23 cellular contexts compared by ENCODE assay signal in the genomic region with DNA sequence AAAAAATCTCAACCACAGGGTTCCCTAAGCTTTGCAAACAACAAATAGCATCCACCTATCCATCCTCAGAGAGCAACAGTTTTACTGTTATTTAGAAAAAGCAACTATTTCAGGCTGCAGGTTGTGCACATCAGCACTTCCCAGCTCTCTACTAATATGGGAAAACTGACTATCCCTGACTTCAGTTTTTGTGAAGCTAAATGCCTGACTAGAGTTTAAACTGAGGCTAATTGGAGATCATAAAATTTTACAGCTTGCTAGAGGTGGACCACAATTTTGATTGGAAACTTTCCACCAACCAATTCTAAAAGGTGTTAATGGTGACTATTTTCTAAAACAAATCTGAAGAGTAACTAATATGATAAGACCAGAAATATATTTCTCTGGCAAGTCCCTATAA. TPM values are rescaled to one million over a fixed set of nuclear protein-coding genes. Genes with fewer than 3 reads are reported as not detected.
DNase-seq lines count a peak whose midpoint lies in the region; ATAC-seq, FAIRE-seq and TF ChIP-seq lines count a peak whose summit lies in the region.
"Had no signal": no experiment of that assay in that cellular context is flagged by ENCODE, and none has a peak within 500 bp of the region (broad histone marks: within the 10 kb centered on the region; RNA-seq: fewer than 3 reads in every experiment).

No MANE protein-coding gene starts in this region.

- no peak overlapping the region for H3K27ac Mint-ChIP-seq in activated CD4-positive, alpha-beta T cell treated with anti-CD3 and anti-CD28 coated beads, Interleukin-2, amount 10 ng/mL, durations not matched to agents 24 days and 14 days
- no peak overlapping the region for H3K27ac Mint-ChIP-seq in activated CD4-positive, alpha-beta T cell treated with anti-CD3 and anti-CD28 coated beads for 36 hours
- no peak overlapping the region for H3K27ac Mint-ChIP-seq in neural progenitor cell
- H3K27ac Mint-ChIP-seq: B cell; CD4-positive, CD25-positive, alpha-beta regulatory T cell; CD8-positive, alpha-beta T cell had no signal

- H3K4me1 Mint-ChIP-seq in activated CD4-positive, alpha-beta T cell treated with anti-CD3 and anti-CD28 coated beads, Interleukin-2, amount 10 ng/mL, durations not matched to agents 24 days and 14 days: no peaks in the 10 kb centered on the region
- no peaks in the 10 kb centered on the region for H3K4me1 Mint-ChIP-seq in activated CD4-positive, alpha-beta T cell treated with anti-CD3 and anti-CD28 coated beads for 36 hours
- no peaks in the 10 kb centered on the region for H3K4me1 Mint-ChIP-seq in neural progenitor cell

- H3F3A ChIP-seq in neural progenitor cell (ENCODE audit: low read depth): no peaks in the 10 kb centered on the region

- no peak overlapping the region for H3K4me2 ChIP-seq in neural progenitor cell
- H3K4me2 ChIP-seq: BLaER1 had no signal

- H3K4me3 ChIP-seq in neural progenitor cell: no peak overlapping the region
- H3K4me3 ChIP-seq: BLaER1, GM12878, HAP-1 had no signal

- no peaks in the 10 kb centered on the region for H3K9me3 Mint-ChIP-seq in activated CD4-positive, alpha-beta T cell treated with anti-CD3 and anti-CD28 coated beads, Interleukin-2, amount 10 ng/mL, durations not matched to agents 24 days and 14 days
- no peaks in the 10 kb centered on the region for H3K9me3 Mint-ChIP-seq in activated CD4-positive, alpha-beta T cell treated with anti-CD3 and anti-CD28 coated beads for 36 hours (ENCODE audit: low read depth)
- H3K9me3 Mint-ChIP-seq in neural progenitor cell: no peaks in the 10 kb centered on the region
- H3K9me3 Mint-ChIP-seq: CD8-positive, alpha-beta T cell had no signal

- H3K79me2 ChIP-seq in neural progenitor cell (ENCODE audit: low read depth): no peaks in the 10 kb centered on the region

- peaks cover 6% of the 10 kb centered on the region for H3K27me3 Mint-ChIP-seq in activated CD4-positive, alpha-beta T cell treated with anti-CD3 and anti-CD28 coated beads, Interleukin-2, amount 10 ng/mL, durations not matched to agents 24 days and 14 days
- peaks cover 2% of the 10 kb centered on the region for H3K27me3 Mint-ChIP-seq in activated CD4-positive, alpha-beta T cell treated with anti-CD3 and anti-CD28 coated beads for 36 hours
- no peaks in the 10 kb centered on the region for H3K27me3 Mint-ChIP-seq in neural progenitor cell (ENCODE audit: insufficient read depth, low read depth)
- H3K27me3 Mint-ChIP-seq: B cell had no signal

- no peak for TF ChIP-seq CTCF in neural progenitor cell (IDR thresholded peaks at IDR 0.05)

- peaks cover 2% of the 10 kb centered on the region for H3K27me3 ChIP-seq in neural progenitor cell
- H3K27me3 ChIP-seq: BLaER1 had no signal

- CTCF ChIA-PET in activated CD4-positive, alpha-beta T cell treated with anti-CD3 and anti-CD28 coated beads for 36 hours (lab: Charles Lee): interaction anchor here (1.0 to 1.8 kb wide), 7 partner anchors 9 to 81 kb away, joined by 3 to 8 read pairs (median 4); no protein-coding TSS in a partner anchor

- peak overlapping the region; percentile 30 for H3K9ac ChIP-seq in neural progenitor cell
- H3K9ac ChIP-seq: BLaER1 had no signal

- POLR2A ChIA-PET in activated CD4-positive, alpha-beta T cell treated with anti-CD3 and anti-CD28 coated beads for 36 hours (lab: Charles Lee): interaction anchor here (0.7 to 0.8 kb wide), 2 partner anchors 68 to 83 kb away, joined by 3 read pairs; no protein-coding TSS in a partner anchor

- no peak overlapping the region for H3K4me3 Mint-ChIP-seq in activated CD4-positive, alpha-beta T cell treated with anti-CD3 and anti-CD28 coated beads, Interleukin-2, amount 10 ng/mL, durations not matched to agents 24 days and 14 days
- H3K4me3 Mint-ChIP-seq in activated CD4-positive, alpha-beta T cell treated with anti-CD3 and anti-CD28 coated beads for 36 hours: no peak overlapping the region
- no peak overlapping the region for H3K4me3 Mint-ChIP-seq in neural progenitor cell
- H3K4me3 Mint-ChIP-seq: B cell; CD4-positive, CD25-positive, alpha-beta regulatory T cell; CD8-positive, alpha-beta T cell had no signal

- H3K9me3 ChIP-seq in neural progenitor cell (ENCODE audit: low read depth): no peaks in the 10 kb centered on the region
- H3K9me3 ChIP-seq: BLaER1, Caco-2, HAP-1 had no signal

- no peak overlapping the region for H2AFZ ChIP-seq in neural progenitor cell (replicated peaks)

- peak; percentile 68 for FAIRE-seq in GM19239 (lab: Jason Lieb, UNC)
- FAIRE-seq: D721Med, GM12878, H54 had no signal

- H4K20me1 ChIP-seq in neural progenitor cell (ENCODE audit: low read depth): no peaks in the 10 kb centered on the region
- H4K20me1 ChIP-seq: BLaER1 had no signal

- no peaks in the 10 kb centered on the region for H3K4me1 ChIP-seq in neural progenitor cell
- H3K4me1 ChIP-seq: BLaER1, Caco-2, HAP-1 had no signal

- no peaks in the 10 kb centered on the region for H3K36me3 ChIP-seq in neural progenitor cell
- H3K36me3 ChIP-seq: HAP-1 had no signal

- H3K27ac ChIP-seq in neural progenitor cell: no peak overlapping the region
- H3K27ac ChIP-seq: BLaER1, C4-2B had no signal

- H3K36me3 Mint-ChIP-seq in activated CD4-positive, alpha-beta T cell treated with anti-CD3 and anti-CD28 coated beads, Interleukin-2, amount 10 ng/mL, durations not matched to agents 24 days and 14 days (ENCODE audit: low read depth): peaks cover 5% of the 10 kb centered on the region
- peaks cover 5% of the 10 kb centered on the region for H3K36me3 Mint-ChIP-seq in activated CD4-positive, alpha-beta T cell treated with anti-CD3 and anti-CD28 coated beads for 36 hours (ENCODE audit: low read depth)
- peaks cover 6% of the 10 kb centered on the region for H3K36me3 Mint-ChIP-seq in neural progenitor cell

- DNase-seq in activated CD4-positive, alpha-beta T cell treated with anti-CD3 and anti-CD28 coated beads, Interleukin-2, amount 10 ng/mL, durations not matched to agents 24 days and 14 days: peak; percentile 14
- DNase-seq in activated CD4-positive, alpha-beta T cell treated with anti-CD3 and anti-CD28 coated beads for 36 hours: no peak
- DNase-seq in GM19239 (ENCODE audit: insufficient read length, low spot score): no peak
- DNase-seq in neural progenitor cell (ENCODE audit: low spot score): no peak
- no peak for DNase-seq in NCI-H2196 (lab: John Stamatoyannopoulos, UW; ENCODE audit: unreplicated experiment)
- DNase-seq in retina: no peak
- DNase-seq in NOMO-1 (lab: John Stamatoyannopoulos, UW; ENCODE audit: unreplicated experiment in 2 of 2): no peak
- DNase-seq: Caco-2; CD4-positive, CD25-positive, alpha-beta regulatory T cell; CD8-positive, alpha-beta T cell; DMS 273 treated with DMSO at 0.1 percent for 48 hours; DMS79; EL; GDM1; GOT3 had no signal

- intact Hi-C loops in activated CD4-positive, alpha-beta T cell treated with anti-CD3 and anti-CD28 coated beads, Interleukin-2, amount 10 ng/mL, durations not matched to agents 24 days and 14 days (cut with micrococcal nuclease): no loop called here
- intact Hi-C loops in activated CD4-positive, alpha-beta T cell treated with anti-CD3 and anti-CD28 coated beads for 36 hours (cut with DNase I, micrococcal nuclease): no loop called here

- ATAC-seq in activated CD4-positive, alpha-beta T cell treated with anti-CD3 and anti-CD28 coated beads for 36 hours: no peak
- ATAC-seq: CD8-positive, alpha-beta T cell; GM12878 had no signal

RNA-seq across cellular contexts. Expression of gene HLA-DMB, which starts 36.9 kb away (rescaled TPM):
- total RNA-seq in activated CD4-positive, alpha-beta T cell treated with anti-CD3 and anti-CD28 coated beads, Interleukin-2, amount 10 ng/mL, durations not matched to agents 24 days and 14 days: 0.75 and 0.80 TPM in 2 replicates
- total RNA-seq in activated CD4-positive, alpha-beta T cell treated with anti-CD3 and anti-CD28 coated beads for 36 hours: 1 to 10 TPM; 1.9 to 2.3 TPM
- total RNA-seq in neural progenitor cell (ENCODE audit: low replicate concordance): 4.3 and 4.5 TPM in 2 replicates
- total RNA-seq: A172, Caco-2 had no signal

RNA-seq across cellular contexts. Expression of gene HLA-DMA, which starts 48.9 kb away (rescaled TPM):
- total RNA-seq in activated CD4-positive, alpha-beta T cell treated with anti-CD3 and anti-CD28 coated beads, Interleukin-2, amount 10 ng/mL, durations not matched to agents 24 days and 14 days: 8.1 and 8.7 TPM in 2 replicates
- total RNA-seq in activated CD4-positive, alpha-beta T cell treated with anti-CD3 and anti-CD28 coated beads for 36 hours: 10 to 100 TPM; 11.8 TPM
- 5.1 and 11.9 TPM in 2 replicates for total RNA-seq in neural progenitor cell (ENCODE audit: low replicate concordance)

RNA-seq across cellular contexts. Expression of gene PSMB9, which starts 50.0 kb away (rescaled TPM):
- total RNA-seq in activated CD4-positive, alpha-beta T cell treated with anti-CD3 and anti-CD28 coated beads, Interleukin-2, amount 10 ng/mL, durations not matched to agents 24 days and 14 days: 249 and 257 TPM in 2 replicates
- 100 to 1,000 TPM; 210 to 282 TPM for total RNA-seq in activated CD4-positive, alpha-beta T cell treated with anti-CD3 and anti-CD28 coated beads for 36 hours
- not detected in 2 replicates for total RNA-seq in neural progenitor cell (ENCODE audit: low replicate concordance)

RNA-seq across cellular contexts. Expression of gene TAP1, which starts 50.4 kb away (rescaled TPM):
- total RNA-seq in activated CD4-positive, alpha-beta T cell treated with anti-CD3 and anti-CD28 coated beads, Interleukin-2, amount 10 ng/mL, durations not matched to agents 24 days and 14 days: 275 and 283 TPM in 2 replicates
- total RNA-seq in activated CD4-positive, alpha-beta T cell treated with anti-CD3 and anti-CD28 coated beads for 36 hours: 100 to 1,000 TPM; 191 to 255 TPM
- 6.2 and 6.5 TPM in 2 replicates for total RNA-seq in neural progenitor cell (ENCODE audit: low replicate concordance)

Comparison
In these comparisons a context has a peak if more than half of its experiments do, and no peak if none do; other contexts are left out.
1. RNA of gene PSMB9, which starts 50.0 kb away (total RNA-seq): 210 to 282 TPM in activated CD4-positive, alpha-beta T cell treated with anti-CD3 and anti-CD28 coated beads for 36 hours and 249 to 257 TPM in activated CD4-positive, alpha-beta T cell treated with anti-CD3 and anti-CD28 coated beads, Interleukin-2, amount 10 ng/mL, durations not matched to agents 24 days and 14 days; not detected in neural progenitor cell; every median in the first group is over 100 times any median in the second.